ENCODE assay signal across 21 cellular contexts in the genomic region with DNA sequence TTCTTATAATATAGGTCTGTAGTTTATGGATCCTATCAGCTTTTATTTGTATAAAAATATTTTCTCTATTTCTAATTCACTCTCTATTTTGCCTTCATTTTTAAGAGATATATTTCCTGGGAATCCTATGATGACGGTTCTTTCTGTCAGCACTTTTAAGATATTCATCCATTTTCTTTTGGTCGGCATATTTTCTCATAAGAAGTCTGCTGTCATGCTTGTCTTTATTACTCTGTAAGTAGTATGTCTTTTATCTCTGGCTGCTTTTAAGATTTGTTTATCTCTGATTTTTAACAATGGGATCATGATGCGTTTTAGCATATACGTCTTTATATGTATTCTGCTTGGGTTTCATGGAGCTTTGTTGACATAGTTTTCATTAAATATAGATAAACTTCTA.
"Had no signal": no experiment of that assay in that cellular context is flagged by ENCODE, and none has a peak within 500 bp of the region (broad histone marks: within the 10 kb centered on the region; RNA-seq: fewer than 3 reads in every experiment).

No MANE protein-coding gene starts in this region.

- DNase-seq: activated CD4-positive, alpha-beta T cell treated with anti-CD3 and anti-CD28 coated beads for 4 hours; activated CD8-positive, alpha-beta memory T cell treated with anti-CD3 and anti-CD28 coated beads, Interleukin-2, amount 50 U/mL, for 48 hours; activated CD8-positive, alpha-beta T cell treated with anti-CD3 and anti-CD28 coated beads for 36 hours; activated naive CD4-positive, alpha-beta T cell; activated naive CD8-positive, alpha-beta T cell treated with anti-CD3 and anti-CD28 coated beads, Interleukin-2, amount 50 U/mL, for 24 hours; body of pancreas; erythroblast; foreskin melanocyte; head of caudate nucleus; left ventricle myocardium inferior; nucleus accumbens; right cardiac atrium; spleen; stimulated activated CD4-positive, alpha-beta T cell treated with anti-CD3 and anti-CD28 coated beads, Interleukin-2, amount 100 ng/mL, for 24 hours; stimulated activated naive B cell treated with anti-CD40 and anti-IgM and Interleukin-4, amounts not matched to agents 10 μg/mL and 1 μg/mL and 100 μg/mL, for 72 hours; T-helper 9 cell; transverse colon; WERI-Rb-1 had no signal

- H3K4me1 Mint-ChIP-seq: memory B cell had no signal

- H3K36me3 Mint-ChIP-seq: memory B cell had no signal

- ATAC-seq: activated CD8-positive, alpha-beta T cell treated with anti-CD3 and anti-CD28 coated beads for 36 hours; activated naive CD8-positive, alpha-beta T cell treated with anti-CD3 and anti-CD28 coated beads, Interleukin-2, amount 50 U/mL, for 24 hours; body of pancreas; natural killer cell treated with Interleukin-12 subunit alpha and Interleukin-12 subunit beta and Interleukin-15 and Interleukin-18, amount 100 ng/mL, for 72 hours; right cardiac atrium; stimulated activated naive B cell treated with anti-CD40 and anti-IgM and Interleukin-4, amounts not matched to agents 10 μg/mL and 1 μg/mL and 100 μg/mL, for 72 hours had no signal

- H3K27ac Mint-ChIP-seq: activated CD8-positive, alpha-beta T cell treated with anti-CD3 and anti-CD28 coated beads for 36 hours; activated naive CD8-positive, alpha-beta T cell treated with anti-CD3 and anti-CD28 coated beads, Interleukin-2, amount 50 U/mL, for 24 hours; memory B cell; natural killer cell treated with Interleukin-12 subunit alpha and Interleukin-12 subunit beta and Interleukin-15 and Interleukin-18, amount 100 ng/mL, for 72 hours; stimulated activated naive B cell treated with anti-CD40 and anti-IgM and Interleukin-4, amounts not matched to agents 10 μg/mL and 1 μg/mL and 100 μg/mL, for 72 hours had no signal

- H3K4me3 Mint-ChIP-seq: activated CD8-positive, alpha-beta T cell treated with anti-CD3 and anti-CD28 coated beads for 36 hours; activated naive CD8-positive, alpha-beta T cell treated with anti-CD3 and anti-CD28 coated beads, Interleukin-2, amount 50 U/mL, for 24 hours; central memory CD8-positive, alpha-beta T cell; memory B cell; natural killer cell treated with Interleukin-12 subunit alpha and Interleukin-12 subunit beta and Interleukin-15 and Interleukin-18, amount 100 ng/mL, for 72 hours; stimulated activated naive B cell treated with anti-CD40 and anti-IgM and Interleukin-4, amounts not matched to agents 10 μg/mL and 1 μg/mL and 100 μg/mL, for 72 hours had no signal

- H3K4me3 ChIP-seq: body of pancreas, left ventricle myocardium inferior, spleen, transverse colon had no signal

- H3K27me3 Mint-ChIP-seq: activated naive CD8-positive, alpha-beta T cell treated with anti-CD3 and anti-CD28 coated beads, Interleukin-2, amount 50 U/mL, for 24 hours; stimulated activated naive B cell treated with anti-CD40 and anti-IgM and Interleukin-4, amounts not matched to agents 10 μg/mL and 1 μg/mL and 100 μg/mL, for 72 hours had no signal
